ENCODE assay signal across 1 cellular context in the genomic region with DNA sequence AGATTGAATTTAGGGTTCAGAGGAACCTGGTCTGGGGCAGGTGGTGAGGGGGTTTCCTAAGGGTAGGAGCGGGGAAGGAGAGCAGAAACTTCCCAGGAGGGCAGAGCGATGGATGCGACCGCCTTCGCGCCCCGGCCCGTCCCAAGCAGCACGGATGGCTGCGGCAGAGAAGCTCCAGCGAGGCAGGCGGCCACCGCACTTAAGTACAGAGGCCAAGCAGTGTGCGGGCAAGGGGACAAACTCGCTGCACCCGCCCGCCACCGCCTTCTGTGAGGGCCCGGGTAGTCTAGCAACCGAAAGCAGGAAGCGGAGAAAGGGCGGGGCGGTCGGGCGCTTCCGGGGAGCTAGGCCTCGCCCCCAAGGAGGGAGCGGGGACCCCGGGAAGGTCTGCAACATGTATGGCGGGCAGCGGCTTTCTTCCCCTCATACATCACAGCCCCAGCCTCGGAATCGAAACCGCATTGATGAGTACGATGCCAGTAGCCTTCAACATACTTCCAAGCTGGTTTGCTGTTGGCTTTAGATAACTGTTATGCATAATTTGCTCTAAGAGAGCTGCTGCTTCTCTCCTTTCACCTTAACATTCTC.
TF ChIP-seq lines count a peak whose summit lies in the region.

A gene with protein sequence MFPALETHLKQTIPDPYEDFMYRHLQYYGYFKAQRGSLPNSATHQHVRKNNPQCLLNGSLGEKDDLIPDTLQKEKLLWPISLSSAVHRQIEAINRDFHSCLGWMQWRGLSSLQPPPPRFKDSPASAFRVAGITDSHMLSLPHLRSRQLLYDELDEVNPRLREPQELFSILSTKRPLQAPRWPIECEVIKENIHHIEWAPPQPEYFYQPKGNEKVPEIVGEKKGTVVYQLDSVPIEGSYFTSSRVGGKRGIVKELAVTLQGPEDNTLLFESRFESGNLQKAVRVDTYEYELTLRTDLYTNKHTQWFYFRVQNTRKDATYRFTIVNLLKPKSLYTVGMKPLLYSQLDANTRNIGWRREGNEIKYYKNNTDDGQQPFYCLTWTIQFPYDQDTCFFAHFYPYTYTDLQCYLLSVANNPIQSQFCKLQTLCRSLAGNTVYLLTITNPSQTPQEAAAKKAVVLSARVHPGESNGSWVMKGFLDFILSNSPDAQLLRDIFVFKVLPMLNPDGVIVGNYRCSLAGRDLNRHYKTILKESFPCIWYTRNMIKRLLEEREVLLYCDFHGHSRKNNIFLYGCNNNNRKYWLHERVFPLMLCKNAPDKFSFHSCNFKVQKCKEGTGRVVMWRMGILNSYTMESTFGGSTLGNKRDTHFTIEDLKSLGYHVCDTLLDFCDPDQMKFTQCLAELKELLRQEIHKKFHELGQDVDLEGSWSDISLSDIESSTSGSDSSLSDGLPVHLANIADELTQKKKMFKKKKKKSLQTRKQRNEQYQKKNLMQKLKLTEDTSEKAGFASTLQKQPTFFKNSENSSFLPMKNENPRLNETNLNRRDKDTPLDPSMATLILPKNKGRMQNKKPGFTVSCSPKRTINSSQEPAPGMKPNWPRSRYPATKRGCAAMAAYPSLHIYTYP (minus strand): TSS at position 288 of the 588 bp plus-strand sequence. CDS start 719 bp downstream, outside the sequence.

TF ChIP-seq in GM12878, 131 proteins besides CTCF, POLR2A, EP300 and RAD21 (continued from another document):
- TF ChIP-seq, protein P1, sequence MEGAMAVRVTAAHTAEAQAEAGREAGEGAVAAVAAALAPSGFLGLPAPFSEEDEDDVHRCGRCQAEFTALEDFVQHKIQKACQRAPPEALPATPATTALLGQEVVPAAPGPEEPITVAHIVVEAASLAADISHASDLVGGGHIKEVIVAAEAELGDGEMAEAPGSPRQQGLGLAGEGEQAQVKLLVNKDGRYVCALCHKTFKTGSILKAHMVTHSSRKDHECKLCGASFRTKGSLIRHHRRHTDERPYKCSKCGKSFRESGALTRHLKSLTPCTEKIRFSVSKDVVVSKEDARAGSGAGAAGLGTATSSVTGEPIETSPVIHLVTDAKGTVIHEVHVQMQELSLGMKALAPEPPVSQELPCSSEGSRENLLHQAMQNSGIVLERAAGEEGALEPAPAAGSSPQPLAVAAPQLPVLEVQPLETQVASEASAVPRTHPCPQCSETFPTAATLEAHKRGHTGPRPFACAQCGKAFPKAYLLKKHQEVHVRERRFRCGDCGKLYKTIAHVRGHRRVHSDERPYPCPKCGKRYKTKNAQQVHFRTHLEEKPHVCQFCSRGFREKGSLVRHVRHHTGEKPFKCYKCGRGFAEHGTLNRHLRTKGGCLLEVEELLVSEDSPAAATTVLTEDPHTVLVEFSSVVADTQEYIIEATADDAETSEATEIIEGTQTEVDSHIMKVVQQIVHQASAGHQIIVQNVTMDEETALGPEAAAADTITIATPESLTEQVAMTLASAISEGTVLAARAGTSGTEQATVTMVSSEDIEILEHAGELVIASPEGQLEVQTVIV (IDR thresholded peaks at IDR 0.05; ENCODE audit: borderline replicate concordance, partially characterized antibody): peak; percentile 69
- TF ChIP-seq CEBPB (IDR thresholded peaks at IDR 0.05; ENCODE audit: borderline replicate concordance in 1 of 2, low read depth in 2 of 2, low read length in 2 of 2) (no peak), TARDBP (IDR thresholded peaks at IDR 0.05; ENCODE audit: borderline replicate concordance) (peak; percentile 55; the same call in 1 of the 2 replicates), NR2C2 (IDR thresholded peaks at IDR 0.05; ENCODE audit: borderline replicate concordance, control insufficient read depth, insufficient read length, low read depth) (no peak), KDM1A (IDR thresholded peaks at IDR 0.05; ENCODE audit: borderline replicate concordance) (no peak), SMAD1 (IDR thresholded peaks at IDR 0.05; ENCODE audit: low read depth, partially characterized antibody) (no peak), CBX3 (IDR thresholded peaks at IDR 0.05; ENCODE audit: borderline replicate concordance, low read depth) (no peak), SREBF1 (IDR thresholded peaks at IDR 0.05; ENCODE audit: low read length) (no peak), NBN (IDR thresholded peaks at IDR 0.05) (0 out of 2 replicates have a peak, but pooled peaks have one; percentile 54), BCL11A (IDR thresholded peaks at IDR 0.05; ENCODE audit: low read depth, low read length) (no peak), ATF7 (IDR thresholded peaks at IDR 0.05; ENCODE audit: low read depth) (no peak), MYB (IDR thresholded peaks at IDR 0.05; ENCODE audit: borderline replicate concordance, low read depth, low read length) (no peak), RUNX3 (IDR thresholded peaks at IDR 0.05; ENCODE audit: low read length) (peak; percentile 50; the same call in 1 of the 2 replicates), PAX5 (IDR thresholded peaks at IDR 0.05; ENCODE audit: borderline replicate concordance, low read depth, low read length) (peak; percentile 46; the same call in 1 of the 2 replicates), TCF12 (IDR thresholded peaks at IDR 0.05; ENCODE audit: low read depth, low read length) (no peak), MTA3 (IDR thresholded peaks at IDR 0.05; ENCODE audit: borderline replicate concordance, low read length) (peak; percentile 85; the same call in 1 of the 2 replicates), BMI1 (IDR thresholded peaks at IDR 0.05; ENCODE audit: borderline replicate concordance) (no peak), SIN3A (IDR thresholded peaks at IDR 0.05; ENCODE audit: low read depth, low read length) (no peak; the same call in 1 of the 2 replicates), RFX5 (IDR thresholded peaks at IDR 0.05; ENCODE audit: low read depth, low read length) (no peak), TCF7 (IDR thresholded peaks at IDR 0.05; ENCODE audit: borderline replicate concordance) (no peak), NFIC (IDR thresholded peaks at IDR 0.05; ENCODE audit: low read depth, low read length) (no peak), ASH2L (IDR thresholded peaks at IDR 0.05; ENCODE audit: borderline replicate concordance, low read depth) (no peak), JUNB (IDR thresholded peaks at IDR 0.05) (no peak), SRF (IDR thresholded peaks at IDR 0.05; ENCODE audit: low read depth in 2 of 2, low read length in 2 of 2) (no peak), RAD51 (IDR thresholded peaks at IDR 0.05) (no peak), MXI1 (IDR thresholded peaks at IDR 0.05; ENCODE audit: low read depth, low read length) (no peak), DPF2 (IDR thresholded peaks at IDR 0.05) (peak; percentile 48; the same call in 1 of the 2 replicates), FOXM1 (IDR thresholded peaks at IDR 0.05; ENCODE audit: low read depth, low read length) (no peak), MEF2B (IDR thresholded peaks at IDR 0.05; ENCODE audit: partially characterized antibody, poor library complexity, severe bottlenecking) (no peak), SREBF2 (IDR thresholded peaks at IDR 0.05; ENCODE audit: low read length) (no peak), HDGF (IDR thresholded peaks at IDR 0.05) (peak; percentile 73; the same call in 1 of the 2 replicates), YBX1 (IDR thresholded peaks at IDR 0.05) (no peak), YY1 (IDR thresholded peaks at IDR 0.05; ENCODE audit: low read depth, low read length) (no peak; the same call in none of the 2 replicates), ZSCAN29 (IDR thresholded peaks at IDR 0.05) (no peak), MYC (IDR thresholded peaks at IDR 0.05; ENCODE audit: insufficient read depth, insufficient read length, insufficient replicate concordance, low read length, severe bottlenecking) (no peak)
- TF ChIP-seq, protein P2, sequence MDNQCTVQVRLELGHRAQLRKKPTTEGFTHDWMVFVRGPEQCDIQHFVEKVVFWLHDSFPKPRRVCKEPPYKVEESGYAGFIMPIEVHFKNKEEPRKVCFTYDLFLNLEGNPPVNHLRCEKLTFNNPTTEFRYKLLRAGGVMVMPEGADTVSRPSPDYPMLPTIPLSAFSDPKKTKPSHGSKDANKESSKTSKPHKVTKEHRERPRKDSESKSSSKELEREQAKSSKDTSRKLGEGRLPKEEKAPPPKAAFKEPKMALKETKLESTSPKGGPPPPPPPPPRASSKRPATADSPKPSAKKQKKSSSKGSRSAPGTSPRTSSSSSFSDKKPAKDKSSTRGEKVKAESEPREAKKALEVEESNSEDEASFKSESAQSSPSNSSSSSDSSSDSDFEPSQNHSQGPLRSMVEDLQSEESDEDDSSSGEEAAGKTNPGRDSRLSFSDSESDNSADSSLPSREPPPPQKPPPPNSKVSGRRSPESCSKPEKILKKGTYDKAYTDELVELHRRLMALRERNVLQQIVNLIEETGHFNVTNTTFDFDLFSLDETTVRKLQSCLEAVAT (IDR thresholded peaks at IDR 0.05): no peak; the same call in 1 of the 2 replicates
- TF ChIP-seq, protein P3, sequence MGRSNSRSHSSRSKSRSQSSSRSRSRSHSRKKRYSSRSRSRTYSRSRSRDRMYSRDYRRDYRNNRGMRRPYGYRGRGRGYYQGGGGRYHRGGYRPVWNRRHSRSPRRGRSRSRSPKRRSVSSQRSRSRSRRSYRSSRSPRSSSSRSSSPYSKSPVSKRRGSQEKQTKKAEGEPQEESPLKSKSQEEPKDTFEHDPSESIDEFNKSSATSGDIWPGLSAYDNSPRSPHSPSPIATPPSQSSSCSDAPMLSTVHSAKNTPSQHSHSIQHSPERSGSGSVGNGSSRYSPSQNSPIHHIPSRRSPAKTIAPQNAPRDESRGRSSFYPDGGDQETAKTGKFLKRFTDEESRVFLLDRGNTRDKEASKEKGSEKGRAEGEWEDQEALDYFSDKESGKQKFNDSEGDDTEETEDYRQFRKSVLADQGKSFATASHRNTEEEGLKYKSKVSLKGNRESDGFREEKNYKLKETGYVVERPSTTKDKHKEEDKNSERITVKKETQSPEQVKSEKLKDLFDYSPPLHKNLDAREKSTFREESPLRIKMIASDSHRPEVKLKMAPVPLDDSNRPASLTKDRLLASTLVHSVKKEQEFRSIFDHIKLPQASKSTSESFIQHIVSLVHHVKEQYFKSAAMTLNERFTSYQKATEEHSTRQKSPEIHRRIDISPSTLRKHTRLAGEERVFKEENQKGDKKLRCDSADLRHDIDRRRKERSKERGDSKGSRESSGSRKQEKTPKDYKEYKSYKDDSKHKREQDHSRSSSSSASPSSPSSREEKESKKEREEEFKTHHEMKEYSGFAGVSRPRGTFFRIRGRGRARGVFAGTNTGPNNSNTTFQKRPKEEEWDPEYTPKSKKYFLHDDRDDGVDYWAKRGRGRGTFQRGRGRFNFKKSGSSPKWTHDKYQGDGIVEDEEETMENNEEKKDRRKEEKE (IDR thresholded peaks at IDR 0.05): no peak
- TF ChIP-seq, protein P4, sequence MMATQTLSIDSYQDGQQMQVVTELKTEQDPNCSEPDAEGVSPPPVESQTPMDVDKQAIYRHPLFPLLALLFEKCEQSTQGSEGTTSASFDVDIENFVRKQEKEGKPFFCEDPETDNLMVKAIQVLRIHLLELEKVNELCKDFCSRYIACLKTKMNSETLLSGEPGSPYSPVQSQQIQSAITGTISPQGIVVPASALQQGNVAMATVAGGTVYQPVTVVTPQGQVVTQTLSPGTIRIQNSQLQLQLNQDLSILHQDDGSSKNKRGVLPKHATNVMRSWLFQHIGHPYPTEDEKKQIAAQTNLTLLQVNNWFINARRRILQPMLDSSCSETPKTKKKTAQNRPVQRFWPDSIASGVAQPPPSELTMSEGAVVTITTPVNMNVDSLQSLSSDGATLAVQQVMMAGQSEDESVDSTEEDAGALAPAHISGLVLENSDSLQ (IDR thresholded peaks at IDR 0.05): no peak
- TF ChIP-seq, protein P5, sequence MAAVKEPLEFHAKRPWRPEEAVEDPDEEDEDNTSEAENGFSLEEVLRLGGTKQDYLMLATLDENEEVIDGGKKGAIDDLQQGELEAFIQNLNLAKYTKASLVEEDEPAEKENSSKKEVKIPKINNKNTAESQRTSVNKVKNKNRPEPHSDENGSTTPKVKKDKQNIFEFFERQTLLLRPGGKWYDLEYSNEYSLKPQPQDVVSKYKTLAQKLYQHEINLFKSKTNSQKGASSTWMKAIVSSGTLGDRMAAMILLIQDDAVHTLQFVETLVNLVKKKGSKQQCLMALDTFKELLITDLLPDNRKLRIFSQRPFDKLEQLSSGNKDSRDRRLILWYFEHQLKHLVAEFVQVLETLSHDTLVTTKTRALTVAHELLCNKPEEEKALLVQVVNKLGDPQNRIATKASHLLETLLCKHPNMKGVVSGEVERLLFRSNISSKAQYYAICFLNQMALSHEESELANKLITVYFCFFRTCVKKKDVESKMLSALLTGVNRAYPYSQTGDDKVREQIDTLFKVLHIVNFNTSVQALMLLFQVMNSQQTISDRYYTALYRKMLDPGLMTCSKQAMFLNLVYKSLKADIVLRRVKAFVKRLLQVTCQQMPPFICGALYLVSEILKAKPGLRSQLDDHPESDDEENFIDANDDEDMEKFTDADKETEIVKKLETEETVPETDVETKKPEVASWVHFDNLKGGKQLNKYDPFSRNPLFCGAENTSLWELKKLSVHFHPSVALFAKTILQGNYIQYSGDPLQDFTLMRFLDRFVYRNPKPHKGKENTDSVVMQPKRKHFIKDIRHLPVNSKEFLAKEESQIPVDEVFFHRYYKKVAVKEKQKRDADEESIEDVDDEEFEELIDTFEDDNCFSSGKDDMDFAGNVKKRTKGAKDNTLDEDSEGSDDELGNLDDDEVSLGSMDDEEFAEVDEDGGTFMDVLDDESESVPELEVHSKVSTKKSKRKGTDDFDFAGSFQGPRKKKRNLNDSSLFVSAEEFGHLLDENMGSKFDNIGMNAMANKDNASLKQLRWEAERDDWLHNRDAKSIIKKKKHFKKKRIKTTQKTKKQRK (IDR thresholded peaks at IDR 0.05; ENCODE audit: low read depth, low read length): no peak
- TF ChIP-seq, protein P6, sequence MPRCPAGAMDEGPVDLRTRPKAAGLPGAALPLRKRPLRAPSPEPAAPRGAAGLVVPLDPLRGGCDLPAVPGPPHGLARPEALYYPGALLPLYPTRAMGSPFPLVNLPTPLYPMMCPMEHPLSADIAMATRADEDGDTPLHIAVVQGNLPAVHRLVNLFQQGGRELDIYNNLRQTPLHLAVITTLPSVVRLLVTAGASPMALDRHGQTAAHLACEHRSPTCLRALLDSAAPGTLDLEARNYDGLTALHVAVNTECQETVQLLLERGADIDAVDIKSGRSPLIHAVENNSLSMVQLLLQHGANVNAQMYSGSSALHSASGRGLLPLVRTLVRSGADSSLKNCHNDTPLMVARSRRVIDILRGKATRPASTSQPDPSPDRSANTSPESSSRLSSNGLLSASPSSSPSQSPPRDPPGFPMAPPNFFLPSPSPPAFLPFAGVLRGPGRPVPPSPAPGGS (IDR thresholded peaks at IDR 0.05; ENCODE audit: borderline replicate concordance, insufficient read depth, low read depth, low read length, poor library complexity, severe bottlenecking): peak; percentile 74
TF ChIP-seq in GM12878: peak in this region for 37.
